In genomic region chr6:13395272-13396237, GRCh38 we compare ENCODE assay signal across 9 cellular contexts.
DNase-seq lines count a peak whose midpoint lies in the region; ATAC-seq, FAIRE-seq and TF ChIP-seq lines count a peak whose summit lies in the region.
"Had no signal": no experiment of that assay in that cellular context is flagged by ENCODE, and none has a peak within 500 bp of the region (broad histone marks: within the 10 kb centered on the region; RNA-seq: fewer than 3 reads in every experiment).

No MANE protein-coding gene starts in this region.

- H3K9ac ChIP-seq in fibroblast of lung (ENCODE audit: insufficient read depth, low read length) = no peak overlapping the region

- H3K36me3 Mint-ChIP-seq in activated naive CD4-positive, alpha-beta T cell treated with anti-CD3 and anti-CD28 coated beads, Interleukin-2, amount 50 U/mL, for 72 hours = no peaks in the 10 kb centered on the region
- no peaks in the 10 kb centered on the region for H3K36me3 Mint-ChIP-seq in activated T-helper 2 cell treated with anti-CD3 and anti-CD28 coated beads, Interferon-gamma antibody, Interleukin-2, Interleukin-4, amounts not matched to agents 10 μg/mL and 5 μg/mL and 100 μg/mL, durations not matched to agents 14 hours and 24 hours and 36 hours (ENCODE audit: low read depth)

- H4K20me1 ChIP-seq in fibroblast of lung (ENCODE audit: control insufficient read depth, extremely low read depth, insufficient read depth, low read length) = no peaks in the 10 kb centered on the region

- H3K9me3 Mint-ChIP-seq in activated naive CD4-positive, alpha-beta T cell treated with anti-CD3 and anti-CD28 coated beads, Interleukin-2, amount 50 U/mL, for 72 hours = no peaks in the 10 kb centered on the region
- H3K9me3 Mint-ChIP-seq in activated T-helper 2 cell treated with anti-CD3 and anti-CD28 coated beads, Interferon-gamma antibody, Interleukin-2, Interleukin-4, amounts not matched to agents 10 μg/mL and 5 μg/mL and 100 μg/mL, durations not matched to agents 14 hours and 24 hours and 36 hours = no peaks in the 10 kb centered on the region
- H3K9me3 Mint-ChIP-seq: central memory CD8-positive, alpha-beta T cell had no signal

- no peaks in the 10 kb centered on the region for H3K79me2 ChIP-seq in fibroblast of lung (ENCODE audit: control insufficient read depth, insufficient read depth, low read length)

- no peak for FAIRE-seq in RCC 7860 (lab: Jason Lieb, UNC)

- H3K27ac Mint-ChIP-seq in activated naive CD4-positive, alpha-beta T cell treated with anti-CD3 and anti-CD28 coated beads, Interleukin-2, amount 50 U/mL, for 72 hours = peak overlapping the region in 1 of 2 donors; percentile 22
- H3K27ac Mint-ChIP-seq in activated T-helper 2 cell treated with anti-CD3 and anti-CD28 coated beads, Interferon-gamma antibody, Interleukin-2, Interleukin-4, amounts not matched to agents 10 μg/mL and 5 μg/mL and 100 μg/mL, durations not matched to agents 14 hours and 24 hours and 36 hours = no peak overlapping the region

- H3K27ac ChIP-seq in fibroblast of lung (ENCODE audit: insufficient read depth, low read length) = peak overlapping the region; percentile 21

- no peaks in the 10 kb centered on the region for H3K36me3 ChIP-seq in fibroblast of lung (ENCODE audit: control insufficient read depth, insufficient read depth, low read length)

- DNase-seq in AG09309 (ENCODE audit: low read depth) (peak; percentile 81), HFF-Myc (ENCODE audit: extremely low read depth, low read depth) (peak; percentile 15), RCC 7860 (ENCODE audit: low spot score) (peak; percentile 49), fibroblast of lung (ENCODE audit: low read depth in 2 of 2) (peak; percentile 79 to 93), occipital lobe (lab: John Stamatoyannopoulos, UW) (peak; percentile 38)
- DNase-seq in activated naive CD4-positive, alpha-beta T cell treated with anti-CD3 and anti-CD28 coated beads, Interleukin-2, amount 50 U/mL, for 72 hours (ENCODE audit: low spot score in 2 of 2) = no peak
- no peak for DNase-seq in activated T-helper 2 cell treated with anti-CD3 and anti-CD28 coated beads, Interferon-gamma antibody, Interleukin-2, Interleukin-4, amounts not matched to agents 10 μg/mL and 5 μg/mL and 100 μg/mL, durations not matched to agents 14 hours and 24 hours and 36 hours (ENCODE audit: low spot score)

- H3K4me3 ChIP-seq in AG09309 (ENCODE audit: control insufficient read depth, low read depth, low read length) = no peak overlapping the region
- H3K4me3 ChIP-seq in HFF-Myc (replicated peaks; ENCODE audit: low read depth, low read length) = no peak overlapping the region
- no peak overlapping the region for H3K4me3 ChIP-seq in fibroblast of lung (replicated peaks in 1 of 4; ENCODE audit: control extremely low read depth in 1 of 4, insufficient read depth in 1 of 4, low read depth in 3 of 4, low read length in 4 of 4)

- H3K4me1 Mint-ChIP-seq in activated T-helper 2 cell treated with anti-CD3 and anti-CD28 coated beads, Interferon-gamma antibody, Interleukin-2, Interleukin-4, amounts not matched to agents 10 μg/mL and 5 μg/mL and 100 μg/mL, durations not matched to agents 14 hours and 24 hours and 36 hours (ENCODE audit: low read depth) = peaks cover 8% of the 10 kb centered on the region

- intact Hi-C loops in activated T-helper 2 cell treated with anti-CD3 and anti-CD28 coated beads, Interferon-gamma antibody, Interleukin-2, Interleukin-4, amounts not matched to agents 10 μg/mL and 5 μg/mL and 100 μg/mL, durations not matched to agents 14 hours and 24 hours and 36 hours (cut with micrococcal nuclease) = no loop called here

- H3K4me2 ChIP-seq in fibroblast of lung (ENCODE audit: extremely low read depth, insufficient read depth, low read length) = peak overlapping the region; percentile 27

- no peak for TF ChIP-seq CTCF in AG09309 (IDR thresholded peaks at IDR 0.05; ENCODE audit: control insufficient read depth, insufficient read depth, low read depth, low read length, missing control alignments)
- TF ChIP-seq CTCF in HFF-Myc (IDR thresholded peaks at IDR 0.05; ENCODE audit: low read depth, low read length, missing control alignments) = no peak
- TF ChIP-seq CTCF in fibroblast of lung (conservative IDR thresholded peaks at IDR 0.05 in 1 of 2, IDR thresholded peaks at IDR 0.05 in 1 of 2; ENCODE audit: low read depth in 1 of 2, low read length in 2 of 2) = no peak

- H3K9me3 ChIP-seq in fibroblast of lung (ENCODE audit: control insufficient read depth, insufficient read depth, low read depth, low read length) = no peaks in the 10 kb centered on the region

- peak overlapping the region; percentile 37 for H2AFZ ChIP-seq in fibroblast of lung (ENCODE audit: low read length)

- H3K27me3 Mint-ChIP-seq in activated T-helper 2 cell treated with anti-CD3 and anti-CD28 coated beads, Interferon-gamma antibody, Interleukin-2, Interleukin-4, amounts not matched to agents 10 μg/mL and 5 μg/mL and 100 μg/mL, durations not matched to agents 14 hours and 24 hours and 36 hours (ENCODE audit: low read depth) = no peaks in the 10 kb centered on the region
- H3K27me3 Mint-ChIP-seq: central memory CD8-positive, alpha-beta T cell had no signal

- no peak overlapping the region for H3K4me3 Mint-ChIP-seq in activated T-helper 2 cell treated with anti-CD3 and anti-CD28 coated beads, Interferon-gamma antibody, Interleukin-2, Interleukin-4, amounts not matched to agents 10 μg/mL and 5 μg/mL and 100 μg/mL, durations not matched to agents 14 hours and 24 hours and 36 hours (ENCODE audit: low read depth)
- H3K4me3 Mint-ChIP-seq: central memory CD8-positive, alpha-beta T cell had no signal

- no peak for ATAC-seq in activated naive CD4-positive, alpha-beta T cell treated with anti-CD3 and anti-CD28 coated beads, Interleukin-2, amount 50 U/mL, for 72 hours
- no peak for ATAC-seq in HG02884 (IDR thresholded peaks at IDR 0.05; ENCODE audit: unreplicated experiment)

- no peaks in the 10 kb centered on the region for H3K27me3 ChIP-seq in fibroblast of lung (ENCODE audit: control insufficient read depth, insufficient read depth, low read length)

- H3K4me1 ChIP-seq in fibroblast of lung (ENCODE audit: control insufficient read depth, extremely low read depth, insufficient read depth, low read length) = peaks cover 11% of the 10 kb centered on the region

Comparison
In these comparisons a context has a peak if more than half of its experiments do, and no peak if none do; other contexts are left out.
1. DNase-seq: peak in AG09309 (single experiment), HFF-Myc (single experiment), RCC 7860 (single experiment), fibroblast of lung (2 of 2) and occipital lobe (single experiment); none in activated naive CD4-positive, alpha-beta T cell treated with anti-CD3 and anti-CD28 coated beads, Interleukin-2, amount 50 U/mL, for 72 hours (0 of 2) and activated T-helper 2 cell treated with anti-CD3 and anti-CD28 coated beads, Interferon-gamma antibody, Interleukin-2, Interleukin-4, amounts not matched to agents 10 μg/mL and 5 μg/mL and 100 μg/mL, durations not matched to agents 14 hours and 24 hours and 36 hours (single experiment).